Comparison of ENCODE assay signal across 21 cellular contexts in the genomic region with DNA sequence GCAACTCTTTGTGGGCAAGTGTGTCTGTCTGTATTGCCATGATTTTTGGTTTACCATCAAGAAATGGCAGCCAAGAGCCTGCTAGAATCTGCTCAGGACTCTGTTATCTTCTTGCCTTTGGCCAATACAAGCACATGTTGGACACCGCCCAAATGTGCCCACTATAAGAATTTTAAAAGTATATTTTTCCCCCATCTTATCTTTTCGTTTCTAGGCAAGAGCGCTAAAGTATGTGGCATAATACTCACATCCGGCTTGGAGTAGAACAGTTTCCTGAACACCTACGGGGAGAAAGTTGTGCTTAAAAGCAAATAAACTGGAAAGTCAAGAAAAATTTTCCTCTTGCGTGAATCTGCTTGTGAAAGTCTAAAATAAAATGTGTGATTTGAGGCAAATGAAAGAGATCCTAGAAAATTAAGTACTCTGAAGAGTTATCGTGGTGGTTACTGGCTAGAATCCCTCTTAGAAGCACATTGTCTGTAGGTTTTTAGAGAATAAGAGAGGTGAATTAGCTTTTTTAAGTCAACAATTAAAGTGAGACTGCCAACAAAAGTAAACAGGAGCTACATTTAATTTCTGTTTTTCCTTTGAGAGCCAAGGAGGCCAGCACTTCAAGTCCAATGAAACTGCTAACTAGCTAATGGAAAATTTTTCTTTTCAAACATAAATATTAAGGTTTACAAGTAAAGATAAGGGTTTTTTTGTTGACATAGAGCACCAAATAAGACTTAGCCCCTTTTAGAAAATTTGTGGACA.
DNase-seq lines count a peak whose midpoint lies in the region; ATAC-seq, FAIRE-seq and TF ChIP-seq lines count a peak whose summit lies in the region.
"Had no signal": no experiment of that assay in that cellular context is flagged by ENCODE, and none has a peak within 500 bp of the region (broad histone marks: within the 10 kb centered on the region; RNA-seq: fewer than 3 reads in every experiment).

No MANE protein-coding gene starts in this region.

- no peaks in the 10 kb centered on the region for H3K36me3 Mint-ChIP-seq in activated T-helper 1 cell treated with anti-CD3 and anti-CD28 coated beads, Interleukin-12 subunit alpha, Interleukin-12 subunit beta, Interleukin-2, Interleukin-4 antibody, amounts not matched to agents 30 ng/mL and 10 ng/mL and 1 ng/mL, durations not matched to agents 14 hours and 24 hours and 36 hours (ENCODE audit: low read depth)
- H3K36me3 Mint-ChIP-seq: CD14-positive monocyte had no signal

- H3K4me3 ChIP-seq in endothelial cell of umbilical vein (replicated peaks in 1 of 3; ENCODE audit: insufficient read depth in 1 of 3, low read depth in 1 of 3, low read length in 3 of 3) (no peak overlapping the region), thoracic aorta (peak overlapping the region; percentile 37)
- H3K4me3 ChIP-seq: MG63 had no signal

- peak overlapping the region; percentile 48 for H3K27ac ChIP-seq in endothelial cell of umbilical vein (ENCODE audit: insufficient read depth, low read depth, low read length)
- peak overlapping the region; percentile 71 to 84 for H3K27ac ChIP-seq in thoracic aorta

- POLR2A ChIA-PET in endothelial cell of umbilical vein (lab: Charles Lee) = interaction anchor here (0.7 kb wide), 1 partner anchor 11 kb away, joined by 3 read pairs; no protein-coding TSS in a partner anchor

- no peaks in the 10 kb centered on the region for H3K9me3 Mint-ChIP-seq in activated T-helper 1 cell treated with anti-CD3 and anti-CD28 coated beads, Interleukin-12 subunit alpha, Interleukin-12 subunit beta, Interleukin-2, Interleukin-4 antibody, amounts not matched to agents 30 ng/mL and 10 ng/mL and 1 ng/mL, durations not matched to agents 14 hours and 24 hours and 36 hours
- H3K9me3 Mint-ChIP-seq: nephron progenitor cell had no signal

- ATAC-seq in thoracic aorta (ENCODE audit: insufficient number of reproducible peaks, low FRiP score, low read depth) (peak; percentile 4), GM21447 (IDR thresholded peaks at IDR 0.05; ENCODE audit: unreplicated experiment) (no peak)

- H3K27me3 ChIP-seq in endothelial cell of umbilical vein (ENCODE audit: control insufficient read depth in 2 of 2, insufficient read depth in 2 of 2, low read length in 2 of 2) = no peaks in the 10 kb centered on the region
- H3K27me3 ChIP-seq in thoracic aorta (replicated peaks; ENCODE audit: insufficient read depth) = no peaks in the 10 kb centered on the region
- H3K27me3 ChIP-seq: MG63 had no signal

- dilution Hi-C loops in endothelial cell of umbilical vein (cut with MboI; ENCODE audit: extremely low pct_ligation_motif_present, low sequenced_read_pairs) = no loop called here

- DNase-seq in NCI-H2107 treated with DMSO at 0.1 percent for 48 hours (lab: John Stamatoyannopoulos, UW; ENCODE audit: unreplicated experiment) (peak; percentile 13), NCI-H2107 (lab: John Stamatoyannopoulos, UW) (no peak), NCI-H774 (lab: John Stamatoyannopoulos, UW) (peak; percentile 32), endothelial cell of umbilical vein (ENCODE audit: low read depth, low spot score) (peak; percentile 49), thoracic aorta (ENCODE audit: low spot score) (no peak)
- DNase-seq in activated T-helper 1 cell treated with anti-CD3 and anti-CD28 coated beads, Interleukin-12 subunit alpha, Interleukin-12 subunit beta, Interleukin-2, Interleukin-4 antibody, amounts not matched to agents 30 ng/mL and 10 ng/mL and 1 ng/mL, durations not matched to agents 14 hours and 24 hours and 36 hours (ENCODE audit: low spot score) = no peak
- DNase-seq in activated effector memory CD4-positive, alpha-beta T cell treated with Interleukin-2 at 50 U/mL for 16 hours = no peak
- DNase-seq: activated CD4-positive, alpha-beta T cell treated with anti-CD3 and anti-CD28 coated beads for 4 hours; activated CD8-positive, alpha-beta memory T cell treated with anti-CD3 and anti-CD28 coated beads, Interleukin-2, amount 50 U/mL, for 4 hours; activated naive CD4-positive, alpha-beta T cell treated with Interleukin-2 at 50 U/mL for 16 hours; anterior cingulate cortex; foreskin fibroblast; kidney glomerular epithelial cell; MG63; midbrain; NCI-H187 treated with DMSO at 0.1 percent for 48 hours; nephron progenitor cell had no signal

- peaks cover 8% of the 10 kb centered on the region for H3K27me3 Mint-ChIP-seq in activated T-helper 1 cell treated with anti-CD3 and anti-CD28 coated beads, Interleukin-12 subunit alpha, Interleukin-12 subunit beta, Interleukin-2, Interleukin-4 antibody, amounts not matched to agents 30 ng/mL and 10 ng/mL and 1 ng/mL, durations not matched to agents 14 hours and 24 hours and 36 hours (ENCODE audit: insufficient read depth)
- H3K27me3 Mint-ChIP-seq: progenitor cell of endocrine pancreas had no signal

- CTCF ChIA-PET in endothelial cell of umbilical vein (lab: Charles Lee) = interaction anchor here (0.9 to 1.3 kb wide), 3 partner anchors 11 to 51 kb away, joined by 3 to 4 read pairs (median 3); no protein-coding TSS in a partner anchor

- TF ChIP-seq CTCF in endothelial cell of umbilical vein (IDR thresholded peaks at IDR 0.05; ENCODE audit: extremely low read depth in 1 of 2, insufficient read depth in 1 of 2, low read depth in 1 of 2, low read length in 2 of 2) = no peak
- TF ChIP-seq CTCF in thoracic aorta (IDR thresholded peaks at IDR 0.05) = no peak

- H3K4me3 Mint-ChIP-seq in activated T-helper 1 cell treated with anti-CD3 and anti-CD28 coated beads, Interleukin-12 subunit alpha, Interleukin-12 subunit beta, Interleukin-2, Interleukin-4 antibody, amounts not matched to agents 30 ng/mL and 10 ng/mL and 1 ng/mL, durations not matched to agents 14 hours and 24 hours and 36 hours = no peak overlapping the region
- H3K4me3 Mint-ChIP-seq: CD14-positive monocyte, nephron progenitor cell had no signal

- H3K4me2 ChIP-seq in endothelial cell of umbilical vein (ENCODE audit: insufficient read depth, low read length) = peak overlapping the region; percentile 80

- H3K9me3 ChIP-seq in endothelial cell of umbilical vein (replicated peaks; ENCODE audit: control insufficient read depth, insufficient read depth, low read length) (no peaks in the 10 kb centered on the region), thoracic aorta (no peaks in the 10 kb centered on the region)
- H3K9me3 ChIP-seq: MG63 had no signal

- H3K9me1 ChIP-seq in endothelial cell of umbilical vein (replicated peaks; ENCODE audit: control insufficient read depth, extremely low read depth, insufficient read depth, low read length) = no peaks in the 10 kb centered on the region

- no peaks in the 10 kb centered on the region for H3K79me2 ChIP-seq in endothelial cell of umbilical vein (ENCODE audit: control insufficient read depth, insufficient read depth, low read length)

- H3K36me3 ChIP-seq in endothelial cell of umbilical vein (ENCODE audit: control insufficient read depth in 2 of 2, extremely low read depth in 1 of 2, insufficient read depth in 2 of 2, low read length in 2 of 2) (no peaks in the 10 kb centered on the region), thoracic aorta (no peaks in the 10 kb centered on the region)
- H3K36me3 ChIP-seq: MG63 had no signal

- H3K4me1 Mint-ChIP-seq in activated T-helper 1 cell treated with anti-CD3 and anti-CD28 coated beads, Interleukin-12 subunit alpha, Interleukin-12 subunit beta, Interleukin-2, Interleukin-4 antibody, amounts not matched to agents 30 ng/mL and 10 ng/mL and 1 ng/mL, durations not matched to agents 14 hours and 24 hours and 36 hours (ENCODE audit: low read depth) = no peaks in the 10 kb centered on the region
- H3K4me1 Mint-ChIP-seq: CD14-positive monocyte had no signal

- peaks cover 20% of the 10 kb centered on the region for H3K4me1 ChIP-seq in endothelial cell of umbilical vein (ENCODE audit: control insufficient read depth, extremely low read depth, insufficient read depth, low read length)
- peaks cover 33 to 84% of the 10 kb centered on the region in 2 donors for H3K4me1 ChIP-seq in thoracic aorta (ENCODE audit: control insufficient read depth in 1 of 2, low read depth in 2 of 2)

- no TSS peak for BruUV-seq in endothelial cell of umbilical vein (replicated peaks; lab: Mats Ljungman, UMichigan)

- no peak for TF ChIP-seq POLR2A in endothelial cell of umbilical vein (IDR thresholded peaks at IDR 0.05; ENCODE audit: low read depth, low read length)

- H2AFZ ChIP-seq in endothelial cell of umbilical vein (ENCODE audit: low read depth, low read length) = no peak overlapping the region

- intact Hi-C loops in endothelial cell of umbilical vein (cut with micrococcal nuclease) = no loop called here
- intact Hi-C loops in activated T-helper 1 cell treated with anti-CD3 and anti-CD28 coated beads, Interleukin-12 subunit alpha, Interleukin-12 subunit beta, Interleukin-2, Interleukin-4 antibody, amounts not matched to agents 30 ng/mL and 10 ng/mL and 1 ng/mL, durations not matched to agents 14 hours and 24 hours and 36 hours (cut with micrococcal nuclease) = no loop called here

- no peak overlapping the region for H3K27ac Mint-ChIP-seq in activated T-helper 1 cell treated with anti-CD3 and anti-CD28 coated beads, Interleukin-12 subunit alpha, Interleukin-12 subunit beta, Interleukin-2, Interleukin-4 antibody, amounts not matched to agents 30 ng/mL and 10 ng/mL and 1 ng/mL, durations not matched to agents 14 hours and 24 hours and 36 hours
- H3K27ac Mint-ChIP-seq: CD14-positive monocyte, nephron progenitor cell, progenitor cell of endocrine pancreas had no signal

- H3K9ac ChIP-seq in endothelial cell of umbilical vein (replicated peaks; ENCODE audit: extremely low read depth, insufficient read depth, low read length) = no peak overlapping the region

- no peaks in the 10 kb centered on the region for H4K20me1 ChIP-seq in endothelial cell of umbilical vein (replicated peaks; ENCODE audit: control insufficient read depth, extremely low read depth, insufficient read depth, low read length)

- FAIRE-seq in endothelial cell of umbilical vein (lab: Jason Lieb, UNC) = peak; percentile 86
- FAIRE-seq: A204.1 had no signal

TF ChIP-seq in endothelial cell of umbilical vein, 7 proteins besides CTCF, POLR2A, EP300 and RAD21:
- no peak for TF ChIP-seq JUN (IDR thresholded peaks at IDR 0.05; ENCODE audit: borderline replicate concordance, insufficient read depth, insufficient read length, low read depth)
- no peak for TF ChIP-seq POLR2AphosphoS5 (IDR thresholded peaks at IDR 0.05; ENCODE audit: insufficient read depth, low read depth, low read length)
- peak; percentile 28 for TF ChIP-seq GATA2 (IDR thresholded peaks at IDR 0.05; ENCODE audit: insufficient read depth, insufficient read length, low read depth, low read length)
- no peak for TF ChIP-seq FOS (IDR thresholded peaks at IDR 0.05; ENCODE audit: borderline replicate concordance, insufficient read depth, low read length)
- TF ChIP-seq MAX (IDR thresholded peaks at IDR 0.05; ENCODE audit: insufficient read depth, insufficient read length) = no peak
- no peak for TF ChIP-seq MYC (IDR thresholded peaks at IDR 0.05; ENCODE audit: low read depth, low read length)
- TF ChIP-seq EZH2 (IDR thresholded peaks at IDR 0.05; ENCODE audit: borderline replicate concordance, low read depth, low read length, severe bottlenecking) = no peak
TF ChIP-seq in endothelial cell of umbilical vein: peak in this region for 1.

Comparison
In these comparisons a context has a peak if more than half of its experiments do, and no peak if none do; other contexts are left out.
1. DNase-seq: peak in NCI-H2107 treated with DMSO at 0.1 percent for 48 hours (single experiment), NCI-H774 (single experiment) and endothelial cell of umbilical vein (single experiment); none in NCI-H2107 (single experiment), thoracic aorta (single experiment), activated T-helper 1 cell treated with anti-CD3 and anti-CD28 coated beads, Interleukin-12 subunit alpha, Interleukin-12 subunit beta, Interleukin-2, Interleukin-4 antibody, amounts not matched to agents 30 ng/mL and 10 ng/mL and 1 ng/mL, durations not matched to agents 14 hours and 24 hours and 36 hours (single experiment) and activated effector memory CD4-positive, alpha-beta T cell treated with Interleukin-2 at 50 U/mL for 16 hours (single experiment).